8 cellular contexts compared by ENCODE assay signal in the genomic region with DNA sequence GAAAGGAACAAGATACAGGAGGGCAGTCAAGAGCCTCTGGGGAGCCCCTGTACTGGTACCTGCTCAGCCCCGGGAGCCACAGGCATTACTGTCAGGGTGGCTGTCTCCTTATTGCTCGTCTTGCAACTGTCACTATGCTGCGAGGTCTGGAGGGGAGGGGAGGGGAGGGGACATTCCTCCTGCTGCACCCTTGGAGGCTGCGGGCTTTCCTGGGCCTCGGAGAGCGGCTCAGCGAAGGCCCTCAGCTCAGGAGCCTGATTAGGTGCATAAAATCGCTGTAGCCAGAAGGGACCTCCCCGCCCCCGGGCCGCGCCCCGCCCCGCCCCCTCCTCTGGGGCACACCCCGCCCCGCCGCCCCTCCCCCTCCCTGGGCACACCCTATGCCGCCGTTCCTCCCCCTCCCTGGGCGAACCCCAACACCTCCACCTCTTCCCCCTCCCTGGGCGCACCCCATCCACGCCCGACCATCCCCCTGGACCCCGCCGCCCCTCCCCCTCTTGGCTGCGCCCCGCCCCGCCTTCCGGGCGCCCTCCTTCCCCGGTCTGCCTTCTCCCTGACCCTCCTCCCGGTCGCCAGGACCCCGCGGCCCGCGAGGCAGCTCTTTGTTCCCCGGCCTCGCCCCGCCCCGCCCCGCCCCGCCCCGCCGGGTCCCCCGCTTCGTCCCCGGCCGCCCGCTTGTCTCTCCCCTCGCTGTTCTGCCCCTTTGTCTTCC. TPM values are rescaled to one million over a fixed set of nuclear protein-coding genes. Genes with fewer than 3 reads are reported as not detected.
A peak's percentile ranks its signal among the peaks of the same experiment; 100 is the strongest.
DNase-seq lines count a peak whose midpoint lies in the region; ATAC-seq and TF ChIP-seq lines count a peak whose summit lies in the region.

No MANE protein-coding gene starts in this region.

- H3K36me3 ChIP-seq in CD8-positive, alpha-beta T cell (ENCODE audit: insufficient read depth, low read length) = no peaks in the 10 kb centered on the region
- H3K36me3 ChIP-seq in rectal smooth muscle tissue (ENCODE audit: control insufficient read depth, insufficient read depth, low read length) = no peaks in the 10 kb centered on the region

- H3K27me3 ChIP-seq in CD8-positive, alpha-beta T cell (ENCODE audit: insufficient read depth, low read length) = no peaks in the 10 kb centered on the region
- no peaks in the 10 kb centered on the region for H3K27me3 ChIP-seq in rectal smooth muscle tissue (ENCODE audit: control insufficient read depth, insufficient read depth, low read length)

- H3K27ac ChIP-seq in CD8-positive, alpha-beta T cell (ENCODE audit: low read depth, low read length) = no peak overlapping the region
- no peak overlapping the region for H3K27ac ChIP-seq in rectal smooth muscle tissue (ENCODE audit: low read depth, low read length)

- H3K9me3 ChIP-seq in CD8-positive, alpha-beta T cell (ENCODE audit: low read length) = no peaks in the 10 kb centered on the region

- TF ChIP-seq CTCF in CD8-positive, alpha-beta T cell (IDR thresholded peaks at IDR 0.05) = no peak

- POLR2A ChIA-PET in CD8-positive, alpha-beta T cell (lab: Charles Lee) = no interaction called here

- peaks cover 4% of the 10 kb centered on the region for H3K4me1 ChIP-seq in CD8-positive, alpha-beta T cell (ENCODE audit: insufficient read depth, low read length)
- H3K4me1 ChIP-seq in rectal smooth muscle tissue (ENCODE audit: control insufficient read depth, insufficient read depth, low read length) = no peaks in the 10 kb centered on the region

- H3K27ac Mint-ChIP-seq in CD8-positive, alpha-beta T cell = peak overlapping the region; percentile 88

- peak overlapping the region; percentile 48 for H3K4me3 ChIP-seq in CD8-positive, alpha-beta T cell (ENCODE audit: low read depth, low read length)
- H3K4me3 ChIP-seq in rectal smooth muscle tissue (ENCODE audit: low read length) = peak overlapping the region; percentile 66

- peak; percentile 2 to 74 (median 37) for DNase-seq in CD8-positive, alpha-beta T cell
- DNase-seq in NCI-H526 (lab: John Stamatoyannopoulos, UW) (peak; percentile 44 to 90), Right ventricle myocardium superior (peak; percentile 56)
- peak; percentile 2 for DNase-seq in activated effector memory CD4-positive, alpha-beta T cell treated with Interleukin-2 at 50 U/mL for 16 hours

- peaks cover 11% of the 10 kb centered on the region for H3K27me3 Mint-ChIP-seq in CD8-positive, alpha-beta T cell (ENCODE audit: low read depth)

- peaks cover 34% of the 10 kb centered on the region for H3K4me1 Mint-ChIP-seq in CD8-positive, alpha-beta T cell (ENCODE audit: low read depth)

- no peaks in the 10 kb centered on the region for H3K36me3 Mint-ChIP-seq in CD8-positive, alpha-beta T cell

- intact Hi-C loops in CD8-positive, alpha-beta T cell (cut with DNase I, micrococcal nuclease) = loop anchor here (1.0 to 5.0 kb wide), 3 partner anchors 33 to 37 kb away; a partner anchor contains a TSS
- intact Hi-C loops in Right ventricle myocardium superior (cut with DNase I) = no loop called here

- H3K4me3 Mint-ChIP-seq in CD8-positive, alpha-beta T cell = peak overlapping the region; percentile 85

- peak; percentile 52 for ATAC-seq in CD8-positive, alpha-beta T cell
- peak; percentile 63 for ATAC-seq in Right ventricle myocardium superior (ENCODE audit: poor library complexity)
- no peak for ATAC-seq in HG03196 (IDR thresholded peaks at IDR 0.05; ENCODE audit: unreplicated experiment)
- ATAC-seq in GM21619 (IDR thresholded peaks at IDR 0.05; ENCODE audit: unreplicated experiment) = no peak
- ATAC-seq in GM21447 (IDR thresholded peaks at IDR 0.05; ENCODE audit: unreplicated experiment) = no peak

- no peak overlapping the region for H3K9ac ChIP-seq in rectal smooth muscle tissue (ENCODE audit: low read length)

- H3K9me3 Mint-ChIP-seq in CD8-positive, alpha-beta T cell = no peaks in the 10 kb centered on the region

- CTCF ChIA-PET in CD8-positive, alpha-beta T cell (lab: Charles Lee) = no interaction called here

RNA-seq across cellular contexts. Expression of a gene that starts 35.5 kb away (rescaled TPM):
- 1 to 10 TPM; 3.4 TPM for total RNA-seq in CD8-positive, alpha-beta T cell
- total RNA-seq in Right ventricle myocardium superior = 4.2 TPM

Comparison
In these comparisons a context has a peak if more than half of its experiments do, and no peak if none do; other contexts are left out.
1. ATAC-seq: peak in CD8-positive, alpha-beta T cell (single experiment) and Right ventricle myocardium superior (single experiment); none in HG03196 (single experiment), GM21619 (single experiment) and GM21447 (single experiment).
2. DNase-seq: peak in every context shown above with its lines; median percentile 67 in NCI-H526; 56 in Right ventricle myocardium superior; 37 in CD8-positive, alpha-beta T cell; 2 in activated effector memory CD4-positive, alpha-beta T cell treated with Interleukin-2 at 50 U/mL for 16 hours.